In the genomic region with DNA sequence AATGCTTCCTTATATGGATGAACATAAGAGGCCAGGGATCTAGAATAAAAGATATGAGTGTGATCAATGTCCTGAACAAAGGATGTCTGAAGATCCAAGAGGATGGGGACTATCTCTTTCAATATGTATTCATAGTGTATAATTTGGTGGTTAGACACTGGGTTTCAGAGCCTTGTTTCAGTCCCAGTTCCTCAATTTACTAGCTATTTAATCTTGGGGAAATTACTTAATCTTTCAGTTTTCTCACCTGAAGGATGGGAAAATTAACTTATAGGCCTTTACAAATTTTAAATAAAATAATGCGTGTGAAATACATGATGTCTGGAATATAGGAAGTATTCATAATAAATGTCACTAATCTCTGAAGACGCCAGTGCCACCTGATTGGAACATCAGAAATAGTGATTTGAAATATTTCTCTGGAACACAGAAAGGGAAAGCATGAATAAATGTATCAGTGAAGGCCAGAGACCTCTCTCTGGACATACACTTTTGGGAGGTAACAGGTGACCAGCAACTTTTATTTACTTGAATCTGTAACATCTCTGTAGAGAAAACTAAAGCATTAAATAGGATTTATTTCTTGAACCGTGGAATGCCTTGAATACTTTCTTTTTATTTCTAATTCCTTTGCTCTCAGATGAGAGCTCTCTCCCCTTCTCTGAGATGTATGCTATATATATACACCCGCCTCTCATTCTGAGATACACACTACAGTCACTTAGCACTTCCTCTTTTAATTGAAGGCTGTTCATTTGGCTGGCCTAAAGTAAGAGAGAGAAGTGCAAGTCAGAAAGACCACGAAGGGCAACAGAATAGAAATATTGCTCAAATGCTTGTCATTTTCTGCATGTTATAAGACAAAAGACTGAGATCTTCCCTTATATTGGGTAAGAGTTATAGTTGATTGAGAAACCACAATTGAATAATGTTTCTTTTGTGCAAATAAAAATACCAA, we compare ENCODE assay signal across 9 cellular contexts.
DNase-seq lines count a peak whose midpoint lies in the region; ATAC-seq and TF ChIP-seq lines count a peak whose summit lies in the region.
"Had no signal": no experiment of that assay in that cellular context is flagged by ENCODE, and none has a peak within 500 bp of the region (broad histone marks: within the 10 kb centered on the region; RNA-seq: fewer than 3 reads in every experiment).

No MANE protein-coding gene starts in this region.

- no peaks in the 10 kb centered on the region for H4K20me1 ChIP-seq in GM23338 (replicated peaks; ENCODE audit: insufficient read depth)

- H3K4me2 ChIP-seq in GM23338: no peak overlapping the region

- no peaks in the 10 kb centered on the region for H3F3A ChIP-seq in GM23338 (replicated peaks; ENCODE audit: low read depth)

- H3K27ac ChIP-seq in GM23338 (ENCODE audit: low read depth): no peak overlapping the region

- H3K36me3 Mint-ChIP-seq in activated naive CD4-positive, alpha-beta T cell treated with anti-CD3 and anti-CD28 coated beads, Interleukin-2, amount 10 ng/mL, durations not matched to agents 7 days and 5 days: no peaks in the 10 kb centered on the region
- H3K36me3 Mint-ChIP-seq in GM23338 (ENCODE audit: low read depth): no peaks in the 10 kb centered on the region

- DNase-seq in activated naive CD4-positive, alpha-beta T cell treated with anti-CD3 and anti-CD28 coated beads, Interleukin-2, amount 10 ng/mL, durations not matched to agents 7 days and 5 days: no peak
- DNase-seq in GM23338 (ENCODE audit: low spot score) (no peak), NCI-H748 treated with DMSO at 0.1 percent for 48 hours (lab: John Stamatoyannopoulos, UW) (no peak), DMS153 treated with DMSO at 0.1 percent for 48 hours (lab: John Stamatoyannopoulos, UW; ENCODE audit: unreplicated experiment) (no peak)
- DNase-seq: activated naive CD8-positive, alpha-beta T cell treated with anti-CD3 and anti-CD28 coated beads, Interleukin-2, amount 50 U/mL, for 24 hours had no signal

- CTCF ChIA-PET in activated naive CD4-positive, alpha-beta T cell treated with anti-CD3 and anti-CD28 coated beads, Interleukin-2, amount 10 ng/mL, durations not matched to agents 7 days and 5 days (lab: Charles Lee): no interaction called here

- H3K9me3 Mint-ChIP-seq in activated naive CD4-positive, alpha-beta T cell treated with anti-CD3 and anti-CD28 coated beads, Interleukin-2, amount 10 ng/mL, durations not matched to agents 7 days and 5 days: no peaks in the 10 kb centered on the region
- no peaks in the 10 kb centered on the region for H3K9me3 Mint-ChIP-seq in GM23338
- H3K9me3 Mint-ChIP-seq: activated naive CD8-positive, alpha-beta T cell treated with anti-CD3 and anti-CD28 coated beads, Interleukin-2, amount 50 U/mL, for 24 hours had no signal

- no peak overlapping the region for H3K27ac Mint-ChIP-seq in activated naive CD4-positive, alpha-beta T cell treated with anti-CD3 and anti-CD28 coated beads, Interleukin-2, amount 10 ng/mL, durations not matched to agents 7 days and 5 days
- no peak overlapping the region for H3K27ac Mint-ChIP-seq in GM23338
- H3K27ac Mint-ChIP-seq: activated naive CD8-positive, alpha-beta T cell treated with anti-CD3 and anti-CD28 coated beads, Interleukin-2, amount 50 U/mL, for 24 hours had no signal

- no peaks in the 10 kb centered on the region for H3K27me3 ChIP-seq in GM23338 (ENCODE audit: insufficient read depth)

- ATAC-seq in GM18858 (IDR thresholded peaks at IDR 0.05; ENCODE audit: unreplicated experiment): peak; percentile 96
- peak; percentile 98 for ATAC-seq in HG02571 (IDR thresholded peaks at IDR 0.05; ENCODE audit: unreplicated experiment)
- ATAC-seq in HG03571 (IDR thresholded peaks at IDR 0.05; ENCODE audit: unreplicated experiment): peak; percentile 97
- ATAC-seq in esophagus mucosa: peak; percentile 10
- ATAC-seq in GM23338: no peak
- ATAC-seq: activated naive CD8-positive, alpha-beta T cell treated with anti-CD3 and anti-CD28 coated beads, Interleukin-2, amount 50 U/mL, for 24 hours had no signal

- no peaks in the 10 kb centered on the region for H3K4me1 Mint-ChIP-seq in activated naive CD4-positive, alpha-beta T cell treated with anti-CD3 and anti-CD28 coated beads, Interleukin-2, amount 10 ng/mL, durations not matched to agents 7 days and 5 days
- H3K4me1 Mint-ChIP-seq in GM23338: peaks cover 32% of the 10 kb centered on the region
- H3K4me1 Mint-ChIP-seq: activated naive CD8-positive, alpha-beta T cell treated with anti-CD3 and anti-CD28 coated beads, Interleukin-2, amount 50 U/mL, for 24 hours had no signal

- H3K4me3 ChIP-seq in GM23338: no peak overlapping the region

- peaks cover 15% of the 10 kb centered on the region; the same call in 1 of the 2 replicates for H3K4me1 ChIP-seq in GM23338 (ENCODE audit: insufficient read depth)

- no peak overlapping the region for H3K4me3 Mint-ChIP-seq in activated naive CD4-positive, alpha-beta T cell treated with anti-CD3 and anti-CD28 coated beads, Interleukin-2, amount 10 ng/mL, durations not matched to agents 7 days and 5 days
- no peak overlapping the region for H3K4me3 Mint-ChIP-seq in GM23338
- H3K4me3 Mint-ChIP-seq: activated naive CD8-positive, alpha-beta T cell treated with anti-CD3 and anti-CD28 coated beads, Interleukin-2, amount 50 U/mL, for 24 hours had no signal

- no peaks in the 10 kb centered on the region for H3K36me3 ChIP-seq in GM23338 (ENCODE audit: insufficient read depth)

- TF ChIP-seq CTCF in GM23338 (conservative IDR thresholded peaks at IDR 0.05; ENCODE audit: low read depth in 2 of 2): no peak

- H2AFZ ChIP-seq in GM23338: no peak overlapping the region

- H3K9me2 ChIP-seq in GM23338 (ENCODE audit: insufficient read depth): peaks cover 4% of the 10 kb centered on the region

- H3K79me2 ChIP-seq in GM23338 (replicated peaks; ENCODE audit: insufficient read depth): no peaks in the 10 kb centered on the region

- H3K27me3 Mint-ChIP-seq in activated naive CD4-positive, alpha-beta T cell treated with anti-CD3 and anti-CD28 coated beads, Interleukin-2, amount 10 ng/mL, durations not matched to agents 7 days and 5 days: no peaks in the 10 kb centered on the region
- peaks cover 1% of the 10 kb centered on the region for H3K27me3 Mint-ChIP-seq in GM23338 (ENCODE audit: insufficient read depth, low read depth, poor library complexity)
- H3K27me3 Mint-ChIP-seq: activated naive CD8-positive, alpha-beta T cell treated with anti-CD3 and anti-CD28 coated beads, Interleukin-2, amount 50 U/mL, for 24 hours had no signal

TF ChIP-seq in GM23338, 12 proteins besides CTCF, POLR2A, EP300 and RAD21 (continues in another document):
- TF ChIP-seq, protein P1, sequence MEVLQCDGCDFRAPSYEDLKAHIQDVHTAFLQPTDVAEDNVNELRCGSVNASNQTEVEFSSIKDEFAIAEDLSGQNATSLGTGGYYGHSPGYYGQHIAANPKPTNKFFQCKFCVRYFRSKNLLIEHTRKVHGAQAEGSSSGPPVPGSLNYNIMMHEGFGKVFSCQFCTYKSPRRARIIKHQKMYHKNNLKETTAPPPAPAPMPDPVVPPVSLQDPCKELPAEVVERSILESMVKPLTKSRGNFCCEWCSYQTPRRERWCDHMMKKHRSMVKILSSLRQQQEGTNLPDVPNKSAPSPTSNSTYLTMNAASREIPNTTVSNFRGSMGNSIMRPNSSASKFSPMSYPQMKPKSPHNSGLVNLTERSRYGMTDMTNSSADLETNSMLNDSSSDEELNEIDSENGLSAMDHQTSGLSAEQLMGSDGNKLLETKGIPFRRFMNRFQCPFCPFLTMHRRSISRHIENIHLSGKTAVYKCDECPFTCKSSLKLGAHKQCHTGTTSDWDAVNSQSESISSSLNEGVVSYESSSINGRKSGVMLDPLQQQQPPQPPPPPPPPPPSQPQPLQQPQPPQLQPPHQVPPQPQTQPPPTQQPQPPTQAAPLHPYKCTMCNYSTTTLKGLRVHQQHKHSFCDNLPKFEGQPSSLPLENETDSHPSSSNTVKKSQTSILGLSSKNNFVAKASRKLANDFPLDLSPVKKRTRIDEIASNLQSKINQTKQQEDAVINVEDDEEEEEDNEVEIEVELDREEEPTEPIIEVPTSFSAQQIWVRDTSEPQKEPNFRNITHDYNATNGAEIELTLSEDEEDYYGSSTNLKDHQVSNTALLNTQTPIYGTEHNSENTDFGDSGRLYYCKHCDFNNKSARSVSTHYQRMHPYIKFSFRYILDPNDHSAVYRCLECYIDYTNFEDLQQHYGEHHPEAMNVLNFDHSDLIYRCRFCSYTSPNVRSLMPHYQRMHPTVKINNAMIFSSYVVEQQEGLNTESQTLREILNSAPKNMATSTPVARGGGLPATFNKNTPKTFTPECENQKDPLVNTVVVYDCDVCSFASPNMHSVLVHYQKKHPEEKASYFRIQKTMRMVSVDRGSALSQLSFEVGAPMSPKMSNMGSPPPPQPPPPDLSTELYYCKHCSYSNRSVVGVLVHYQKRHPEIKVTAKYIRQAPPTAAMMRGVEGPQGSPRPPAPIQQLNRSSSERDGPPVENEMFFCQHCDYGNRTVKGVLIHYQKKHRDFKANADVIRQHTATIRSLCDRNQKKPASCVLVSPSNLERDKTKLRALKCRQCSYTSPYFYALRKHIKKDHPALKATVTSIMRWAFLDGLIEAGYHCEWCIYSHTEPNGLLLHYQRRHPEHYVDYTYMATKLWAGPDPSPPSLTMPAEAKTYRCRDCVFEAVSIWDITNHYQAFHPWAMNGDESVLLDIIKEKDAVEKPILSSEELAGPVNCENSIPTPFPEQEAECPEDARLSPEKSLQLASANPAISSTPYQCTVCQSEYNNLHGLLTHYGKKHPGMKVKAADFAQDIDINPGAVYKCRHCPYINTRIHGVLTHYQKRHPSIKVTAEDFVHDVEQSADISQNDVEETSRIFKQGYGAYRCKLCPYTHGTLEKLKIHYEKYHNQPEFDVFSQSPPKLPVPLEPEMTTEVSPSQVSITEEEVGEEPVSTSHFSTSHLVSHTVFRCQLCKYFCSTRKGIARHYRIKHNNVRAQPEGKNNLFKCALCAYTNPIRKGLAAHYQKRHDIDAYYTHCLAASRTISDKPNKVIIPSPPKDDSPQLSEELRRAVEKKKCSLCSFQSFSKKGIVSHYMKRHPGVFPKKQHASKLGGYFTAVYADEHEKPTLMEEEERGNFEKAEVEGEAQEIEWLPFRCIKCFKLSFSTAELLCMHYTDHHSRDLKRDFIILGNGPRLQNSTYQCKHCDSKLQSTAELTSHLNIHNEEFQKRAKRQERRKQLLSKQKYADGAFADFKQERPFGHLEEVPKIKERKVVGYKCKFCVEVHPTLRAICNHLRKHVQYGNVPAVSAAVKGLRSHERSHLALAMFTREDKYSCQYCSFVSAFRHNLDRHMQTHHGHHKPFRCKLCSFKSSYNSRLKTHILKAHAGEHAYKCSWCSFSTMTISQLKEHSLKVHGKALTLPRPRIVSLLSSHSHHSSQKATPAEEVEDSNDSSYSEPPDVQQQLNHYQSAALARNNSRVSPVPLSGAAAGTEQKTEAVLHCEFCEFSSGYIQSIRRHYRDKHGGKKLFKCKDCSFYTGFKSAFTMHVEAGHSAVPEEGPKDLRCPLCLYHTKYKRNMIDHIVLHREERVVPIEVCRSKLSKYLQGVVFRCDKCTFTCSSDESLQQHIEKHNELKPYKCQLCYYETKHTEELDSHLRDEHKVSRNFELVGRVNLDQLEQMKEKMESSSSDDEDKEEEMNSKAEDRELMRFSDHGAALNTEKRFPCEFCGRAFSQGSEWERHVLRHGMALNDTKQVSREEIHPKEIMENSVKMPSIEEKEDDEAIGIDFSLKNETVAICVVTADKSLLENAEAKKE (CRISPR knock-in tag; IDR thresholded peaks at IDR 0.05): no peak
- no peak for TF ChIP-seq EZH2phosphoT487 (IDR thresholded peaks at IDR 0.05; ENCODE audit: unreplicated experiment)
